7 cellular contexts compared by ENCODE assay signal in the genomic region with DNA sequence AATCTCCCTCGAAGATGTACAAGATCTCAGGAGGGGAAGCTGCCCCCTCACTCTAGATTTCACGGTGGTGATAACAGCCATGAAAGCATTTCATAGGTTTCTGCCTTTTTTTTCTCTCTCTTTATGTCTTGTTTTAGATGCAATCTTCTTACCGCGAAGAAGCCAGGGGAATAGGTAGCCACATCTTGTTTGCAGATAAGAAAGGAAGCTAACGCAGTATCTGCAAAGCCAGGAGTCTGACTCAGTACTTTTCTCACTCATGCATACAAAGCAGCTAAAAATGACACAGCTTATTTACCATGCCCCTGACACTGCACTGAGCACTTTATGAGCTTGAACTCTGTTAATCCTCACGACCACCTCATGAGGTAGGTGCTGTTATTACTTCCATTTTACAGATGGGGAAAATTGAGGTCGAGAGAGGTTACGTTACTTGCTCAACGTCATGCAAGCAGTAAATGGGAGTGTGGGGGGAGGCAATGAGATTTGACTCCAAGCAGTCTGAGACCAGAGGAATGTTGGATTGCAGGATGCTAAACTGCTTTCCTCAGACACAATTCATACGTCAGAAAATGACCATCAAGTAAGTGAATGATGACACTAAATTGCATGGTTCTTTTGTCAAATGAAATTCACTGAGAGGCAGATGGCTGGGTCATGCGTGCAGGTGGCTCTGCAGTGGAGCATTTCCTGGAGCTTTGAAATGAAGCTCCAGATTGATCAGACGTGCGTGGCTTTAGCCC. TPM values are rescaled to one million over a fixed set of nuclear protein-coding genes. Genes with fewer than 3 reads are reported as not detected.
DNase-seq lines count a peak whose midpoint lies in the region; ATAC-seq lines count a peak whose summit lies in the region.

No MANE protein-coding gene starts in this region.

- CTCF ChIA-PET in naive thymus-derived CD4-positive, alpha-beta T cell (lab: Charles Lee): interaction anchor here (0.6 to 1.6 kb wide), 5 partner anchors 22 to 100 kb away, joined by 3 to 5 read pairs (median 4); no protein-coding TSS in a partner anchor

- peaks cover 0 to 7% (median 6%) of the 10 kb centered on the region in 3 experiments for H3K36me3 ChIP-seq in naive thymus-derived CD4-positive, alpha-beta T cell (ENCODE audit: control insufficient read depth in 2 of 3, insufficient read depth in 3 of 3, low read length in 3 of 3)

- ATAC-seq in naive thymus-derived CD4-positive, alpha-beta T cell: peak; percentile 17
- no peak for ATAC-seq in GM18858 (IDR thresholded peaks at IDR 0.05; ENCODE audit: unreplicated experiment)
- ATAC-seq in GM21447 (IDR thresholded peaks at IDR 0.05; ENCODE audit: unreplicated experiment): no peak

- H3K27me3 Mint-ChIP-seq in naive thymus-derived CD4-positive, alpha-beta T cell: no peaks in the 10 kb centered on the region

- DNase-seq in NCI-H226 (peak; percentile 43), putamen (ENCODE audit: low spot score) (no peak)
- peak; percentile 69 for DNase-seq in central memory CD4-positive, alpha-beta T cell
- peak in 7 of 9 donors; percentile 13 to 51 (median 34) for DNase-seq in naive thymus-derived CD4-positive, alpha-beta T cell

- H3K4me1 ChIP-seq in naive thymus-derived CD4-positive, alpha-beta T cell (ENCODE audit: control insufficient read depth in 2 of 2, insufficient read depth in 2 of 2, low read length in 2 of 2): peaks cover 21 to 32% of the 10 kb centered on the region in 2 donors

- intact Hi-C loops in naive thymus-derived CD4-positive, alpha-beta T cell (cut with micrococcal nuclease): loop anchor here (1.0 to 10.0 kb wide), 11 partner anchors 18 to 1940 kb away; a partner anchor contains a TSS

- H3K9me3 ChIP-seq in naive thymus-derived CD4-positive, alpha-beta T cell (ENCODE audit: control insufficient read depth in 2 of 3, low read length in 3 of 3): no peaks in the 10 kb centered on the region

- no peak overlapping the region for H3K27ac ChIP-seq in naive thymus-derived CD4-positive, alpha-beta T cell (ENCODE audit: low read depth, low read length)

- peaks cover 31 to 67% (median 46%) of the 10 kb centered on the region in 7 donors for H3K4me1 Mint-ChIP-seq in naive thymus-derived CD4-positive, alpha-beta T cell

- H3K4me3 ChIP-seq in GM08714 (ENCODE audit: low read length): peak overlapping the region; percentile 97
- peak overlapping the region; percentile 41 for H3K4me3 ChIP-seq in naive thymus-derived CD4-positive, alpha-beta T cell (ENCODE audit: low read length)

- no peaks in the 10 kb centered on the region for H3K9me3 Mint-ChIP-seq in naive thymus-derived CD4-positive, alpha-beta T cell

- POLR2A ChIA-PET in naive thymus-derived CD4-positive, alpha-beta T cell (lab: Charles Lee): interaction anchor here (0.8 to 3.2 kb wide), 4 partner anchors 8 to 92 kb away, joined by 3 to 22 read pairs (median 4); no protein-coding TSS in a partner anchor

- peaks cover 0 to 50% (median 0%) of the 10 kb centered on the region in 5 donors for H3K36me3 Mint-ChIP-seq in naive thymus-derived CD4-positive, alpha-beta T cell

- H3K27ac Mint-ChIP-seq in naive thymus-derived CD4-positive, alpha-beta T cell: peak overlapping the region in 8 of 9 donors; percentile 4 to 94 (median 38)

- no peaks in the 10 kb centered on the region for H3K27me3 ChIP-seq in naive thymus-derived CD4-positive, alpha-beta T cell (ENCODE audit: control insufficient read depth in 2 of 2, insufficient read depth in 2 of 2, low read length in 2 of 2)

- peak overlapping the region; percentile 48 to 93 (median 72) for H3K4me3 Mint-ChIP-seq in naive thymus-derived CD4-positive, alpha-beta T cell

RNA-seq across cellular contexts. Expression of a gene that starts 3.2 kb away (rescaled TPM):
- total RNA-seq in naive thymus-derived CD4-positive, alpha-beta T cell: 100 to 1,000 TPM in 1 of 5 experiments, 10 to 100 TPM in 2, 1 to 10 TPM in 1, under 1 TPM in 1; 0.70 to 102 (median 31.2) TPM
- under 1 TPM in 1 of 2 donors, not detected in 1; 0.28 TPM for polyA plus RNA-seq in naive thymus-derived CD4-positive, alpha-beta T cell
